1 cellular context compared by ENCODE assay signal in genomic region chr7:149716007-149716931, GRCh38.
TF ChIP-seq lines count a peak whose summit lies in the region.

No MANE protein-coding gene starts in this region.

TF ChIP-seq in GM12878, 131 proteins besides CTCF, POLR2A, EP300 and RAD21 (continued from another document):
- TF ChIP-seq ZNF687 (IDR thresholded peaks at IDR 0.05), result no peak
- TF ChIP-seq RELB (IDR thresholded peaks at IDR 0.05; ENCODE audit: low read depth), result no peak
- TF ChIP-seq SP1 (IDR thresholded peaks at IDR 0.05; ENCODE audit: low read depth, low read length), result no peak
- no peak for TF ChIP-seq EZH2 (IDR thresholded peaks at IDR 0.05; ENCODE audit: borderline replicate concordance, control insufficient read depth, low read depth, low read length)
- TF ChIP-seq PRDM15 (CRISPR knock-in tag; IDR thresholded peaks at IDR 0.05), result no peak
- no peak for TF ChIP-seq TBL1XR1 (IDR thresholded peaks at IDR 0.05; ENCODE audit: low read depth, low read length)
- no peak for TF ChIP-seq NFIC (IDR thresholded peaks at IDR 0.05; ENCODE audit: low read depth, low read length)
- no peak for TF ChIP-seq IKZF2 (IDR thresholded peaks at IDR 0.05)
- no peak for TF ChIP-seq MAX (IDR thresholded peaks at IDR 0.05; ENCODE audit: low read depth, low read length)
- no peak for TF ChIP-seq ZNF207 (IDR thresholded peaks at IDR 0.05; ENCODE audit: borderline replicate concordance)
- TF ChIP-seq CHD2 (IDR thresholded peaks at IDR 0.05; ENCODE audit: borderline replicate concordance, low read depth, low read length), result no peak
- TF ChIP-seq RUNX3 (IDR thresholded peaks at IDR 0.05; ENCODE audit: low read length), result no peak
- no peak for TF ChIP-seq TAF1 (IDR thresholded peaks at IDR 0.05; ENCODE audit: borderline replicate concordance, low read depth, low read length)
- TF ChIP-seq RCOR1 (conservative IDR thresholded peaks at IDR 0.05; ENCODE audit: low read depth, low read length), result no peak
